Comparison of ENCODE assay signal across 22 cellular contexts in genomic region chr17:73635101-73635767, GRCh38.
"Had no signal": no experiment of that assay in that cellular context is flagged by ENCODE, and none has a peak within 500 bp of the region (broad histone marks: within the 10 kb centered on the region; RNA-seq: fewer than 3 reads in every experiment).

No MANE protein-coding gene starts in this region.

- DNase-seq: activated CD4-positive, alpha-beta T cell treated with anti-CD3 and anti-CD28 coated beads for 1 hour; activated naive CD4-positive, alpha-beta T cell; activated T-cell treated with anti-CD3 and anti-CD28 coated beads, Interleukin-2, amount 50 U/mL, for 1 hour; amniotic stem cell; endodermal cell; esophagus squamous epithelium; gastrocnemius medialis; head of caudate nucleus; left ventricle myocardium superior; mammary epithelial cell; naive thymus-derived CD8-positive, alpha-beta T cell; occipital lobe; stimulated activated CD4-positive, alpha-beta T cell treated with anti-CD3 and anti-CD28 coated beads, Interleukin-4, amount 100 ng/mL, for 24 hours; stimulated activated naive CD8-positive, alpha-beta T cell treated with anti-CD3 and anti-CD28 coated beads, Interleukin-15, Interleukin-2, amounts not matched to agents 100 U/mL and 50 U/mL, for 24 hours; T-cell; thyroid gland; WERI-Rb-1 had no signal

- H3K27me3 Mint-ChIP-seq: activated naive CD8-positive, alpha-beta T cell; naive thymus-derived CD8-positive, alpha-beta T cell had no signal

- H3K27ac Mint-ChIP-seq: activated naive CD8-positive, alpha-beta T cell; endodermal cell; mesothelial cell of epicardium; T-cell; T-helper 2 cell treated with Interferon-gamma antibody and Interleukin-4, amounts not matched to agents 5 μg/mL and 100 μg/mL, for 36 hours had no signal

- ATAC-seq: gastrocnemius medialis; left ventricle myocardium superior; naive thymus-derived CD8-positive, alpha-beta T cell; stimulated activated naive CD8-positive, alpha-beta T cell treated with anti-CD3 and anti-CD28 coated beads, Interleukin-15, Interleukin-2, amounts not matched to agents 100 U/mL and 50 U/mL, for 24 hours; T-cell had no signal

- H3K4me3 ChIP-seq: breast epithelium, coronary artery, esophagus squamous epithelium, gastrocnemius medialis, thyroid gland had no signal

- H3K27me3 ChIP-seq: gastrocnemius medialis, thyroid gland had no signal

- H3K27ac ChIP-seq: breast epithelium, coronary artery, esophagus squamous epithelium, gastrocnemius medialis, thyroid gland, WERI-Rb-1 had no signal

- H3K9me3 ChIP-seq: breast epithelium, esophagus squamous epithelium, gastrocnemius medialis, thyroid gland had no signal

- H3K4me1 ChIP-seq: breast epithelium, esophagus squamous epithelium, gastrocnemius medialis, thyroid gland had no signal

- H3K9me3 Mint-ChIP-seq: endodermal cell; mesothelial cell of epicardium; naive thymus-derived CD8-positive, alpha-beta T cell; T-cell; T-helper 2 cell treated with Interferon-gamma antibody and Interleukin-4, amounts not matched to agents 5 μg/mL and 100 μg/mL, for 36 hours had no signal

- H3K4me3 Mint-ChIP-seq: activated naive CD8-positive, alpha-beta T cell; endodermal cell; mesothelial cell of epicardium; naive thymus-derived CD8-positive, alpha-beta T cell; T-cell; T-helper 2 cell treated with Interferon-gamma antibody and Interleukin-4, amounts not matched to agents 5 μg/mL and 100 μg/mL, for 36 hours had no signal

- H3K36me3 ChIP-seq: breast epithelium, esophagus squamous epithelium, gastrocnemius medialis, thyroid gland had no signal

- H3K36me3 Mint-ChIP-seq: activated naive CD8-positive, alpha-beta T cell; mesothelial cell of epicardium; T-cell had no signal
